Comparison of ENCODE assay signal across 19 cellular contexts in the genomic region with DNA sequence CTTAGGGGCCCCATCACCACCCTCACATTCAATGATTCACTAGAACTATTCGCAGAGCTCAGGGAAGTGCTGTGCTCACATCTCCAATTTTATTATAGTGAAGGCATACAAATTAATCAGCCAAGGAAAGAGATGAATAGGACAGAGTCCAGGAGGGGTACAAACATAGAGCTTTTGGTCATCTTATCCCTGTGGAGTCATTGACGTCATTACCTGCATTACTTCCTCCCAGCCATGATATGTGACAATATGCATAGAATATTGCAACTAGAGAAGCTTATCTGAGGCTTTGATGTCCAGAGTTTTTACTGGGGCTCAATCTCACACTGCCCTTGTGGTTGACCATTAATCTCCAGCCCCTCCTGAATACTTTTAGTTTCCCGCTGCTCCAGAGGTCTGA. TPM values are rescaled to one million over a fixed set of nuclear protein-coding genes. Genes with fewer than 3 reads are reported as not detected.
DNase-seq lines count a peak whose midpoint lies in the region; ATAC-seq and TF ChIP-seq lines count a peak whose summit lies in the region.
"Had no signal": no experiment of that assay in that cellular context is flagged by ENCODE, and none has a peak within 500 bp of the region (broad histone marks: within the 10 kb centered on the region; RNA-seq: fewer than 3 reads in every experiment).

No MANE protein-coding gene starts in this region.

- H3K27me3 ChIP-seq in Caco-2 (replicated peaks; ENCODE audit: control insufficient read depth, insufficient read depth, low read length): no peaks in the 10 kb centered on the region
- H3K27me3 ChIP-seq: gastrocnemius medialis, Peyer's patch had no signal

- POLR2A ChIA-PET in Caco-2 (lab: Charles Lee): no interaction called here
- POLR2A ChIA-PET in activated CD8-positive, alpha-beta T cell treated with anti-CD3 and anti-CD28 coated beads, Interleukin-2, amount 10 ng/mL, durations not matched to agents 7 days and 5 days (lab: Charles Lee): no interaction called here

- intact Hi-C loops in Caco-2 (cut with micrococcal nuclease; ENCODE audit: unreplicated experiment): no loop called here

- no peaks in the 10 kb centered on the region for H3K9me3 Mint-ChIP-seq in T-helper 1 cell treated with Interleukin-12 subunit alpha and Interleukin-12 subunit beta and Interleukin-4 antibody, amounts not matched to agents 30 μg/mL and 1 μg/mL, for 36 hours
- H3K9me3 Mint-ChIP-seq in Caco-2 (ENCODE audit: unreplicated experiment) (no peaks in the 10 kb centered on the region), naive B cell (no peaks in the 10 kb centered on the region)
- no peaks in the 10 kb centered on the region for H3K9me3 Mint-ChIP-seq in activated CD8-positive, alpha-beta T cell treated with anti-CD3 and anti-CD28 coated beads, Interleukin-2, amount 10 ng/mL, durations not matched to agents 7 days and 5 days (ENCODE audit: insufficient read depth)

- BruUV-seq in Caco-2 (replicated peaks; lab: Mats Ljungman, UMichigan): no TSS peak

- H3K4me3 Mint-ChIP-seq in T-helper 1 cell treated with Interleukin-12 subunit alpha and Interleukin-12 subunit beta and Interleukin-4 antibody, amounts not matched to agents 30 μg/mL and 1 μg/mL, for 36 hours: peak overlapping the region; percentile 79
- H3K4me3 Mint-ChIP-seq in Caco-2 (ENCODE audit: unreplicated experiment) (peak overlapping the region; percentile 98), naive B cell (peak overlapping the region; percentile 69 to 99 (median 96))
- peak overlapping the region; percentile 44 for H3K4me3 Mint-ChIP-seq in activated CD8-positive, alpha-beta T cell treated with anti-CD3 and anti-CD28 coated beads, Interleukin-2, amount 10 ng/mL, durations not matched to agents 7 days and 5 days

- no peaks in the 10 kb centered on the region for H3K9me3 ChIP-seq in Caco-2
- H3K9me3 ChIP-seq: gastrocnemius medialis, Peyer's patch, SK-N-SH had no signal

- no peak overlapping the region for H3K4me3 ChIP-seq in Caco-2 (ENCODE audit: low read depth, low read length)
- H3K4me3 ChIP-seq: lung, Peyer's patch had no signal

- peaks cover 25% of the 10 kb centered on the region for H3K4me1 Mint-ChIP-seq in T-helper 1 cell treated with Interleukin-12 subunit alpha and Interleukin-12 subunit beta and Interleukin-4 antibody, amounts not matched to agents 30 μg/mL and 1 μg/mL, for 36 hours (ENCODE audit: low read depth)
- peaks cover 6% of the 10 kb centered on the region for H3K4me1 Mint-ChIP-seq in Caco-2 (ENCODE audit: low read depth, unreplicated experiment)
- H3K4me1 Mint-ChIP-seq in activated CD8-positive, alpha-beta T cell treated with anti-CD3 and anti-CD28 coated beads, Interleukin-2, amount 10 ng/mL, durations not matched to agents 7 days and 5 days (ENCODE audit: low read depth): peaks cover 30% of the 10 kb centered on the region
- peaks cover 18 to 33% (median 30%) of the 10 kb centered on the region in 3 donors for H3K4me1 Mint-ChIP-seq in naive B cell

- CTCF ChIA-PET in Caco-2 (lab: Charles Lee): no interaction called here
- CTCF ChIA-PET in activated CD8-positive, alpha-beta T cell treated with anti-CD3 and anti-CD28 coated beads, Interleukin-2, amount 10 ng/mL, durations not matched to agents 7 days and 5 days (lab: Charles Lee): interaction anchor here (3.0 kb wide), 1 partner anchor 16 kb away, joined by 17 read pairs; no protein-coding TSS in a partner anchor

- TF ChIP-seq CTCF in Caco-2 (IDR thresholded peaks at IDR 0.05; ENCODE audit: insufficient read depth in 1 of 2, low read depth in 1 of 2, low read length in 1 of 2, severe bottlenecking in 1 of 2, unreplicated experiment in 1 of 2): no peak

- DNase-seq in T-helper 1 cell (no peak), Caco-2 (no peak), naive B cell (no peak), MV-4-11 (lab: John Stamatoyannopoulos, UW) (no peak), NOMO-1 treated with DMSO at 0.1 percent for 48 hours (lab: John Stamatoyannopoulos, UW; ENCODE audit: unreplicated experiment) (no peak), activated gamma-delta T cell treated with Interleukin-2 at 50 U/mL for 16 hours (no peak)
- DNase-seq in activated CD8-positive, alpha-beta T cell treated with anti-CD3 and anti-CD28 coated beads, Interleukin-2, amount 10 ng/mL, durations not matched to agents 7 days and 5 days: no peak
- DNase-seq: 8988T; activated CD8-positive, alpha-beta memory T cell treated with anti-CD3 and anti-CD28 coated beads, Interleukin-2, amount 50 U/mL, for 48 hours; C1 segment of cervical spinal cord; gastrocnemius medialis; NCI-H1048; NCI-H748 treated with DMSO at 0.1 percent for 48 hours; Peyer's patch; retina; SK-N-SH; stimulated activated CD4-positive, alpha-beta T cell treated with anti-CD3 and anti-CD28 coated beads, Interleukin-15, amount 100 ng/mL, for 24 hours had no signal

- H3K36me3 ChIP-seq in Caco-2 (ENCODE audit: control insufficient read depth, insufficient read depth, low read length): no peaks in the 10 kb centered on the region
- H3K36me3 ChIP-seq: gastrocnemius medialis, Peyer's patch had no signal

- peaks cover 8% of the 10 kb centered on the region for H3K36me3 Mint-ChIP-seq in T-helper 1 cell treated with Interleukin-12 subunit alpha and Interleukin-12 subunit beta and Interleukin-4 antibody, amounts not matched to agents 30 μg/mL and 1 μg/mL, for 36 hours (ENCODE audit: low read depth)
- peaks cover 12% of the 10 kb centered on the region for H3K36me3 Mint-ChIP-seq in Caco-2 (ENCODE audit: insufficient read depth, unreplicated experiment)
- peaks cover 8% of the 10 kb centered on the region for H3K36me3 Mint-ChIP-seq in activated CD8-positive, alpha-beta T cell treated with anti-CD3 and anti-CD28 coated beads, Interleukin-2, amount 10 ng/mL, durations not matched to agents 7 days and 5 days (ENCODE audit: low read depth)
- H3K36me3 Mint-ChIP-seq in naive B cell: no peaks in the 10 kb centered on the region

- H3K27me3 Mint-ChIP-seq in T-helper 1 cell treated with Interleukin-12 subunit alpha and Interleukin-12 subunit beta and Interleukin-4 antibody, amounts not matched to agents 30 μg/mL and 1 μg/mL, for 36 hours (ENCODE audit: low read depth): peaks cover 24% of the 10 kb centered on the region
- H3K27me3 Mint-ChIP-seq in Caco-2 (ENCODE audit: insufficient read depth, unreplicated experiment): no peaks in the 10 kb centered on the region
- peaks cover 11% of the 10 kb centered on the region for H3K27me3 Mint-ChIP-seq in activated CD8-positive, alpha-beta T cell treated with anti-CD3 and anti-CD28 coated beads, Interleukin-2, amount 10 ng/mL, durations not matched to agents 7 days and 5 days (ENCODE audit: low read depth)
- no peaks in the 10 kb centered on the region for H3K27me3 Mint-ChIP-seq in naive B cell

- ATAC-seq in activated CD8-positive, alpha-beta T cell treated with anti-CD3 and anti-CD28 coated beads, Interleukin-2, amount 10 ng/mL, durations not matched to agents 7 days and 5 days: no peak
- no peak for ATAC-seq in naive B cell (ENCODE audit: low read depth in 2 of 2)
- ATAC-seq: gastrocnemius medialis had no signal

- peak overlapping the region; percentile 69 for H3K27ac Mint-ChIP-seq in T-helper 1 cell treated with Interleukin-12 subunit alpha and Interleukin-12 subunit beta and Interleukin-4 antibody, amounts not matched to agents 30 μg/mL and 1 μg/mL, for 36 hours
- H3K27ac Mint-ChIP-seq in Caco-2 (ENCODE audit: unreplicated experiment): no peak overlapping the region
- no peak overlapping the region for H3K27ac Mint-ChIP-seq in activated CD8-positive, alpha-beta T cell treated with anti-CD3 and anti-CD28 coated beads, Interleukin-2, amount 10 ng/mL, durations not matched to agents 7 days and 5 days
- H3K27ac Mint-ChIP-seq in naive B cell: peak overlapping the region in 5 of 6 donors; percentile 26 to 91 (median 76)

- H3K4me1 ChIP-seq in Caco-2: no peaks in the 10 kb centered on the region; the same call in 1 of the 2 replicates

RNA-seq across cellular contexts. Expression of a gene that starts 1.5 kb away (rescaled TPM):
- 1.7 and 2.4 TPM in 2 replicates for total RNA-seq in Caco-2 (2022)
- 1 to 10 TPM in 1 of 2 experiments, under 1 TPM in 1; 0.97 to 2.2 TPM for total RNA-seq in activated CD8-positive, alpha-beta T cell treated with anti-CD3 and anti-CD28 coated beads, Interleukin-2, amount 10 ng/mL, durations not matched to agents 7 days and 5 days
- polyA plus RNA-seq in naive B cell (ENCODE audit: low read depth in 6 of 6): under 1 TPM in 2 of 6 donors, not detected in 4; 0.23 to 0.30 TPM

RNA-seq across cellular contexts. Expression of a gene that starts 1.6 kb away (rescaled TPM):
- 64.6 and 64.9 TPM in 2 replicates for total RNA-seq in Caco-2 (2022)
- 10 to 100 TPM; 57.2 TPM for total RNA-seq in activated CD8-positive, alpha-beta T cell treated with anti-CD3 and anti-CD28 coated beads, Interleukin-2, amount 10 ng/mL, durations not matched to agents 7 days and 5 days
- 10 to 100 TPM; 30.7 to 41.8 (median 35.1) TPM for polyA plus RNA-seq in naive B cell (ENCODE audit: low read depth in 6 of 6)

Comparison
In these comparisons a context has a peak if more than half of its experiments do, and no peak if none do; other contexts are left out.
1. H3K27ac Mint-ChIP-seq: peak in T-helper 1 cell treated with Interleukin-12 subunit alpha and Interleukin-12 subunit beta and Interleukin-4 antibody, amounts not matched to agents 30 μg/mL and 1 μg/mL, for 36 hours (single experiment) and naive B cell (5 of 6); none in Caco-2 (single experiment) and activated CD8-positive, alpha-beta T cell treated with anti-CD3 and anti-CD28 coated beads, Interleukin-2, amount 10 ng/mL, durations not matched to agents 7 days and 5 days (single experiment).
2. H3K4me3 Mint-ChIP-seq: peak in every context shown above with its lines; median percentile 98 in Caco-2; 96 in naive B cell; 79 in T-helper 1 cell treated with Interleukin-12 subunit alpha and Interleukin-12 subunit beta and Interleukin-4 antibody, amounts not matched to agents 30 μg/mL and 1 μg/mL, for 36 hours; 44 in activated CD8-positive, alpha-beta T cell treated with anti-CD3 and anti-CD28 coated beads, Interleukin-2, amount 10 ng/mL, durations not matched to agents 7 days and 5 days.